ENCODE assay signal across 8 cellular contexts in genomic region chr5:119302916-119303897, GRCh38. TPM values are rescaled to one million over a fixed set of nuclear protein-coding genes. Genes with fewer than 3 reads are reported as not detected.
DNase-seq lines count a peak whose midpoint lies in the region; TF ChIP-seq lines count a peak whose summit lies in the region.

No MANE protein-coding gene starts in this region.

- H3K9me3 ChIP-seq in SJCRH30 (replicated peaks): no peaks in the 10 kb centered on the region

- no peaks in the 10 kb centered on the region for H3K27me3 Mint-ChIP-seq in activated CD4-positive, alpha-beta T cell treated with anti-CD3 and anti-CD28 coated beads, Interleukin-2, amount 10 ng/mL, durations not matched to agents 24 days and 14 days

- H3K4me1 ChIP-seq in SJCRH30: peaks cover 35% of the 10 kb centered on the region

- no peaks in the 10 kb centered on the region for H3K27me3 ChIP-seq in SJCRH30

- peak; percentile 62 for DNase-seq in activated CD4-positive, alpha-beta T cell treated with anti-CD3 and anti-CD28 coated beads, Interleukin-2, amount 10 ng/mL, durations not matched to agents 24 days and 14 days
- DNase-seq in activated CD4-positive, alpha-beta T cell treated with anti-CD3 and anti-CD28 coated beads for 4 hours: no peak
- DNase-seq in SJCRH30 (peak; percentile 59 to 76), foreskin fibroblast (peak; percentile 96), smooth muscle cell of the brain vasculature (ENCODE audit: low read depth, low spot score) (peak; percentile 66), GM20000 (ENCODE audit: low spot score) (no peak), NCI-H748 (lab: John Stamatoyannopoulos, UW; ENCODE audit: unreplicated experiment) (no peak)
- no peak for DNase-seq in stimulated activated CD4-positive, alpha-beta T cell treated with anti-CD3 and anti-CD28 coated beads, Interleukin-15, amount 100 ng/mL, for 24 hours

- intact Hi-C loops in activated CD4-positive, alpha-beta T cell treated with anti-CD3 and anti-CD28 coated beads, Interleukin-2, amount 10 ng/mL, durations not matched to agents 24 days and 14 days (cut with micrococcal nuclease): no loop called here

- peak overlapping the region; percentile 82 for H3K27ac Mint-ChIP-seq in activated CD4-positive, alpha-beta T cell treated with anti-CD3 and anti-CD28 coated beads, Interleukin-2, amount 10 ng/mL, durations not matched to agents 24 days and 14 days

- H3K36me3 ChIP-seq in SJCRH30: no peaks in the 10 kb centered on the region

- no peaks in the 10 kb centered on the region for H3K9me3 Mint-ChIP-seq in activated CD4-positive, alpha-beta T cell treated with anti-CD3 and anti-CD28 coated beads, Interleukin-2, amount 10 ng/mL, durations not matched to agents 24 days and 14 days

- H3K27ac ChIP-seq in SJCRH30: peak overlapping the region; percentile 22; the same call in 1 of the 2 replicates

- no peak for TF ChIP-seq CTCF in foreskin fibroblast (IDR thresholded peaks at IDR 0.05; ENCODE audit: low read depth, low read length)
- TF ChIP-seq CTCF in GM20000 (IDR thresholded peaks at IDR 0.05; ENCODE audit: extremely low read depth, missing control alignments): no peak

- H3K4me3 ChIP-seq in SJCRH30 (no peak overlapping the region), foreskin fibroblast (ENCODE audit: low read depth in 1 of 2, low read length in 2 of 2) (no peak overlapping the region)

- H3K4me1 Mint-ChIP-seq in activated CD4-positive, alpha-beta T cell treated with anti-CD3 and anti-CD28 coated beads, Interleukin-2, amount 10 ng/mL, durations not matched to agents 24 days and 14 days: peaks cover 76% of the 10 kb centered on the region

- H3K36me3 Mint-ChIP-seq in activated CD4-positive, alpha-beta T cell treated with anti-CD3 and anti-CD28 coated beads, Interleukin-2, amount 10 ng/mL, durations not matched to agents 24 days and 14 days (ENCODE audit: low read depth): peaks cover 23% of the 10 kb centered on the region

- peak overlapping the region; percentile 54 for H3K4me3 Mint-ChIP-seq in activated CD4-positive, alpha-beta T cell treated with anti-CD3 and anti-CD28 coated beads, Interleukin-2, amount 10 ng/mL, durations not matched to agents 24 days and 14 days

RNA-seq across cellular contexts. Expression of gene TNFAIP8, which starts 52.6 kb away (rescaled TPM):
- total RNA-seq in activated CD4-positive, alpha-beta T cell treated with anti-CD3 and anti-CD28 coated beads, Interleukin-2, amount 10 ng/mL, durations not matched to agents 24 days and 14 days: 188 and 193 TPM in 2 replicates
- total RNA-seq in SJCRH30 (2014; rRNA removed; shearing (Covaris generic)): 43.1 and 45.3 TPM in 2 replicates

Comparison
In these comparisons a context has a peak if more than half of its experiments do, and no peak if none do; other contexts are left out.
1. DNase-seq: peak in activated CD4-positive, alpha-beta T cell treated with anti-CD3 and anti-CD28 coated beads, Interleukin-2, amount 10 ng/mL, durations not matched to agents 24 days and 14 days (single experiment), SJCRH30 (2 of 2), foreskin fibroblast (2 of 2) and smooth muscle cell of the brain vasculature (single experiment); none in activated CD4-positive, alpha-beta T cell treated with anti-CD3 and anti-CD28 coated beads for 4 hours (0 of 2), GM20000 (single experiment), stimulated activated CD4-positive, alpha-beta T cell treated with anti-CD3 and anti-CD28 coated beads, Interleukin-15, amount 100 ng/mL, for 24 hours (single experiment) and NCI-H748 (single experiment).